In genomic region chr14:89237923-89238529, GRCh38 we compare ENCODE assay signal across 11 cellular contexts.
DNase-seq lines count a peak whose midpoint lies in the region; ATAC-seq and TF ChIP-seq lines count a peak whose summit lies in the region.
"Had no signal": no experiment of that assay in that cellular context is flagged by ENCODE, and none has a peak within 500 bp of the region (broad histone marks: within the 10 kb centered on the region; RNA-seq: fewer than 3 reads in every experiment).

No MANE protein-coding gene starts in this region.

- no TSS peak for BruUV-seq in A673 (replicated peaks; lab: Mats Ljungman, UMichigan)

- no peaks in the 10 kb centered on the region for H3K27me3 ChIP-seq in A673 (replicated peaks; ENCODE audit: insufficient read depth, low read depth, low read length, poor library complexity)
- H3K27me3 ChIP-seq in adrenal gland = no peaks in the 10 kb centered on the region

- CTCF ChIA-PET in A673 (lab: Charles Lee) (no interaction called here), HEK293T (lab: Yijun Ruan, JAX) (no interaction called here)

- 74 to 86% (median 78%) methylated on average over 7 of the region's 7 CpGs for WGBS in adrenal gland, 4 donors

- H3K9me3 ChIP-seq in A673 (ENCODE audit: low read depth, low read length, poor library complexity, severe bottlenecking) = no peaks in the 10 kb centered on the region
- no peaks in the 10 kb centered on the region for H3K9me3 ChIP-seq in adrenal gland (replicated peaks in 1 of 3)

- no peaks in the 10 kb centered on the region for H3K27me3 Mint-ChIP-seq in stimulated activated memory B cell treated with anti-CD40 and anti-IgM and Interleukin-4, amounts not matched to agents 10 μg/mL and 1 μg/mL and 100 μg/mL, for 72 hours
- H3K27me3 Mint-ChIP-seq: activated CD4-positive, alpha-beta memory T cell treated with anti-CD3 and anti-CD28 coated beads, Interleukin-2, amount 10 ng/mL, durations not matched to agents 7 days and 5 days had no signal

- POLR2A ChIA-PET in A673 (lab: Charles Lee; ENCODE audit: low non-redundant PET) = no interaction called here
- POLR2A ChIA-PET in HEK293T (lab: Yijun Ruan, JAX) = no interaction called here

- H3K4me3 ChIP-seq in A673 (ENCODE audit: low read depth, low read length, poor library complexity, severe bottlenecking) = no peak overlapping the region
- no peak overlapping the region for H3K4me3 ChIP-seq in adrenal gland

- H3K36me3 Mint-ChIP-seq in stimulated activated memory B cell treated with anti-CD40 and anti-IgM and Interleukin-4, amounts not matched to agents 10 μg/mL and 1 μg/mL and 100 μg/mL, for 72 hours = peaks cover 42% of the 10 kb centered on the region

- H3K4me1 Mint-ChIP-seq in stimulated activated memory B cell treated with anti-CD40 and anti-IgM and Interleukin-4, amounts not matched to agents 10 μg/mL and 1 μg/mL and 100 μg/mL, for 72 hours = peaks cover 64% of the 10 kb centered on the region

- ATAC-seq in HG03025 (IDR thresholded peaks at IDR 0.05; ENCODE audit: low FRiP score, unreplicated experiment) (no peak), GM21825 (IDR thresholded peaks at IDR 0.05; ENCODE audit: unreplicated experiment) (no peak), GM21576 (IDR thresholded peaks at IDR 0.05; ENCODE audit: unreplicated experiment) (no peak)
- no peak for ATAC-seq in stimulated activated memory B cell treated with anti-CD40 and anti-IgM and Interleukin-4, amounts not matched to agents 10 μg/mL and 1 μg/mL and 100 μg/mL, for 72 hours

- intact Hi-C loops in A673 (cut with micrococcal nuclease; ENCODE audit: unreplicated experiment) (no loop called here), adrenal gland (cut with DNase I) (loop anchor here in 1 of 2 donors (10.0 kb wide), 2 partner anchors 53 to 193 kb away; no protein-coding TSS in a partner anchor)

- H3K4me3 Mint-ChIP-seq in stimulated activated memory B cell treated with anti-CD40 and anti-IgM and Interleukin-4, amounts not matched to agents 10 μg/mL and 1 μg/mL and 100 μg/mL, for 72 hours = no peak overlapping the region
- H3K4me3 Mint-ChIP-seq: activated CD4-positive, alpha-beta memory T cell treated with anti-CD3 and anti-CD28 coated beads, Interleukin-2, amount 10 ng/mL, durations not matched to agents 7 days and 5 days had no signal

- H3K4me1 ChIP-seq in A673 (ENCODE audit: insufficient read depth, low read length, poor library complexity, severe bottlenecking) (peaks cover 12% of the 10 kb centered on the region), adrenal gland (replicated peaks in 1 of 2) (peaks cover 19 to 20% of the 10 kb centered on the region in 2 donors)

- TF ChIP-seq CTCF in A673 (conservative IDR thresholded peaks at IDR 0.05; ENCODE audit: low read depth, low read length) = peak; percentile 53
- TF ChIP-seq CTCF in adrenal gland (IDR thresholded peaks at IDR 0.05) = peak in 5 of 6 experiments; percentile 38 to 44 (median 43)

- H3K27ac ChIP-seq in A673 (ENCODE audit: low read depth, low read length, poor library complexity, severe bottlenecking) (no peak overlapping the region), adrenal gland (peak overlapping the region in 2 of 5 donors; percentile 2 to 11)

- DNase-seq in A673 (ENCODE audit: low spot score) (peak; percentile 20), HEK293T (ENCODE audit: extremely low spot score) (peak; percentile 13), adrenal gland (peak in 1 of 7 donors; percentile 41), iPS-NIHi7 (ENCODE audit: extremely low spot score) (peak; percentile 52)
- DNase-seq: activated CD4-positive, alpha-beta memory T cell treated with anti-CD3 and anti-CD28 coated beads, Interleukin-2, amount 10 ng/mL, durations not matched to agents 7 days and 5 days; Calu3; NCI-H226 had no signal

- TF ChIP-seq POLR2A in adrenal gland (IDR thresholded peaks at IDR 0.05) = no peak

- no peaks in the 10 kb centered on the region for H3K36me3 ChIP-seq in A673 (ENCODE audit: insufficient read depth, low read length, poor library complexity, severe bottlenecking)
- H3K36me3 ChIP-seq in adrenal gland (replicated peaks in 1 of 2) = no peaks in the 10 kb centered on the region

- H3K9me3 Mint-ChIP-seq in stimulated activated memory B cell treated with anti-CD40 and anti-IgM and Interleukin-4, amounts not matched to agents 10 μg/mL and 1 μg/mL and 100 μg/mL, for 72 hours = no peaks in the 10 kb centered on the region
- H3K9me3 Mint-ChIP-seq: activated CD4-positive, alpha-beta memory T cell treated with anti-CD3 and anti-CD28 coated beads, Interleukin-2, amount 10 ng/mL, durations not matched to agents 7 days and 5 days had no signal

- H3K27ac Mint-ChIP-seq in stimulated activated memory B cell treated with anti-CD40 and anti-IgM and Interleukin-4, amounts not matched to agents 10 μg/mL and 1 μg/mL and 100 μg/mL, for 72 hours = no peak overlapping the region
- H3K27ac Mint-ChIP-seq: activated CD4-positive, alpha-beta memory T cell treated with anti-CD3 and anti-CD28 coated beads, Interleukin-2, amount 10 ng/mL, durations not matched to agents 7 days and 5 days had no signal

TF ChIP-seq in HEK293T, 16 proteins besides CTCF, POLR2A, EP300 and RAD21:
- TF ChIP-seq PKNOX1 (IDR thresholded peaks at IDR 0.05) (no peak), NFRKB (IDR thresholded peaks at IDR 0.05) (no peak), SP1 (IDR thresholded peaks at IDR 0.05) (no peak), FOXM1 (IDR thresholded peaks at IDR 0.05; ENCODE audit: borderline replicate concordance) (no peak), FOXA1 (IDR thresholded peaks at IDR 0.05) (no peak), BHLHE40 (IDR thresholded peaks at IDR 0.05; ENCODE audit: borderline replicate concordance) (no peak), ELF4 (IDR thresholded peaks at IDR 0.05) (no peak), L3MBTL2 (conservative IDR thresholded peaks at IDR 0.05) (no peak), CTBP1 (IDR thresholded peaks at IDR 0.05; ENCODE audit: borderline replicate concordance) (no peak), ARNT (IDR thresholded peaks at IDR 0.05) (no peak), LEF1 (IDR thresholded peaks at IDR 0.05; ENCODE audit: borderline replicate concordance) (no peak), ZNF384 (IDR thresholded peaks at IDR 0.05) (no peak), SUZ12 (IDR thresholded peaks at IDR 0.05) (no peak)
